13 cellular contexts compared by ENCODE assay signal in genomic region chr2:177246000-177246399, GRCh38. TPM values are rescaled to one million over a fixed set of nuclear protein-coding genes. Genes with fewer than 3 reads are reported as not detected.
DNase-seq lines count a peak whose midpoint lies in the region; ATAC-seq and TF ChIP-seq lines count a peak whose summit lies in the region.
"Had no signal": no experiment of that assay in that cellular context is flagged by ENCODE, and none has a peak within 500 bp of the region (broad histone marks: within the 10 kb centered on the region; RNA-seq: fewer than 3 reads in every experiment).

No MANE protein-coding gene starts in this region.

- H3K4me1 ChIP-seq in heart left ventricle (peaks cover 20 to 100% (median 92%) of the 10 kb centered on the region in 12 donors), ascending aorta (peaks cover 20 to 80% of the 10 kb centered on the region in 2 donors), mesenchymal stem cell (ENCODE audit: control insufficient read depth, insufficient read depth, low read depth, low read length) (peaks cover 18% of the 10 kb centered on the region), upper lobe of right lung (peaks cover 87% of the 10 kb centered on the region)

- no peak overlapping the region for H2AFZ ChIP-seq in mesenchymal stem cell (ENCODE audit: low read depth, low read length)

- DNase-seq in heart left ventricle: no peak
- no peak for DNase-seq in left cardiac atrium
- no peak for DNase-seq in ascending aorta (ENCODE audit: low spot score in 2 of 2)
- peak; percentile 65 for DNase-seq in mesenchymal stem cell
- DNase-seq in upper lobe of right lung: no peak
- DNase-seq in CD1c-positive myeloid dendritic cell (ENCODE audit: extremely low spot score): no peak
- no peak for DNase-seq in AG08396 (ENCODE audit: low spot score)
- DNase-seq: activated CD4-positive, alpha-beta T cell treated with anti-CD3 and anti-CD28 coated beads for 48 hours; C1 segment of cervical spinal cord; central memory CD4-positive, alpha-beta T cell; retina had no signal

- peaks cover 0 to 6% (median 0%) of the 10 kb centered on the region in 9 donors for H3K36me3 ChIP-seq in heart left ventricle
- peaks cover 0 to 4% of the 10 kb centered on the region in 2 donors for H3K36me3 ChIP-seq in ascending aorta
- peaks cover 3 to 31% of the 10 kb centered on the region in 2 experiments for H3K36me3 ChIP-seq in mesenchymal stem cell (ENCODE audit: control insufficient read depth in 1 of 2, insufficient read depth in 2 of 2, low read depth in 1 of 2, low read length in 2 of 2)
- peaks cover 7% of the 10 kb centered on the region for H3K36me3 ChIP-seq in upper lobe of right lung

- TF ChIP-seq CTCF in heart left ventricle (IDR thresholded peaks at IDR 0.05): no peak
- TF ChIP-seq CTCF in ascending aorta (IDR thresholded peaks at IDR 0.05): no peak
- no peak for TF ChIP-seq CTCF in upper lobe of right lung (IDR thresholded peaks at IDR 0.05)

- no peak overlapping the region for H3K14ac ChIP-seq in mesenchymal stem cell (ENCODE audit: low read length in 2 of 2)

- intact Hi-C loops in heart left ventricle (cut with DNase I) (no loop called here), left cardiac atrium (cut with DNase I) (no loop called here), ascending aorta (cut with DNase I) (no loop called here), upper lobe of right lung (cut with DNase I) (no loop called here)

- peak overlapping the region in 1 of 2 experiments; percentile 89 for H3K23ac ChIP-seq in mesenchymal stem cell (ENCODE audit: low read length in 2 of 2)

- H3K27me3 ChIP-seq in heart left ventricle (no peaks in the 10 kb centered on the region), ascending aorta (no peaks in the 10 kb centered on the region), mesenchymal stem cell (ENCODE audit: control insufficient read depth in 1 of 2, insufficient read depth in 1 of 2, low read length in 2 of 2) (no peaks in the 10 kb centered on the region), upper lobe of right lung (no peaks in the 10 kb centered on the region)

- ATAC-seq in heart left ventricle (no peak), left cardiac atrium (no peak), upper lobe of right lung (no peak), HG03280 (IDR thresholded peaks at IDR 0.05; ENCODE audit: unreplicated experiment) (no peak)

- peak overlapping the region in 1 of 2 experiments; percentile 37 for H2BK12ac ChIP-seq in mesenchymal stem cell (ENCODE audit: low read length in 2 of 2)

- WGBS in heart left ventricle, 4 donors: 17 to 33% (median 21%) methylated on average over 3 of the region's 3 CpGs
- 21% methylated on average over 3 of the region's 3 CpGs for WGBS in mesenchymal stem cell

- no peaks in the 10 kb centered on the region for H3K79me1 ChIP-seq in mesenchymal stem cell (replicated peaks; ENCODE audit: low read length, poor library complexity, severe bottlenecking)

- no peak overlapping the region for H2BK15ac ChIP-seq in mesenchymal stem cell (ENCODE audit: low read depth, poor library complexity, severe bottlenecking)

- no peak for TF ChIP-seq POLR2A in heart left ventricle (IDR thresholded peaks at IDR 0.05)

- no peak overlapping the region for H2BK120ac ChIP-seq in mesenchymal stem cell (ENCODE audit: low read depth, low read length)

- peak overlapping the region; percentile 10 for H4K8ac ChIP-seq in mesenchymal stem cell (ENCODE audit: low read length)

- peak overlapping the region in 1 of 2 experiments; percentile 94 for H3K18ac ChIP-seq in mesenchymal stem cell (ENCODE audit: low read depth in 1 of 2, low read length in 2 of 2)

- H2BK5ac ChIP-seq in mesenchymal stem cell (ENCODE audit: low read depth, low read length, poor library complexity, severe bottlenecking): no peak overlapping the region

- no peaks in the 10 kb centered on the region for H3K9me3 ChIP-seq in heart left ventricle
- no peaks in the 10 kb centered on the region for H3K9me3 ChIP-seq in ascending aorta
- H3K9me3 ChIP-seq in mesenchymal stem cell (ENCODE audit: control insufficient read depth, low read length): no peaks in the 10 kb centered on the region
- no peaks in the 10 kb centered on the region for H3K9me3 ChIP-seq in upper lobe of right lung

- H3K27ac ChIP-seq in heart left ventricle (peak overlapping the region in 8 of 12 donors; percentile 3 to 94 (median 58)), ascending aorta (peak overlapping the region; percentile 90 to 94), mesenchymal stem cell (ENCODE audit: low read length, poor library complexity, severe bottlenecking) (peak overlapping the region; percentile 34), upper lobe of right lung (peak overlapping the region; percentile 26)

- H3K9ac ChIP-seq in mesenchymal stem cell (ENCODE audit: low read length): peak overlapping the region; percentile 19

- H3K4me2 ChIP-seq in mesenchymal stem cell (ENCODE audit: low read length, poor library complexity, severe bottlenecking): no peak overlapping the region

- no peak overlapping the region for H3K4ac ChIP-seq in mesenchymal stem cell (ENCODE audit: low read depth in 1 of 2, low read length in 2 of 2)

- H3K4me3 ChIP-seq in heart left ventricle (peak overlapping the region in 1 of 12 donors; percentile 6), ascending aorta (no peak overlapping the region), mesenchymal stem cell (ENCODE audit: insufficient read depth in 1 of 2, low read depth in 1 of 2, low read length in 2 of 2) (no peak overlapping the region), upper lobe of right lung (no peak overlapping the region)
- H3K4me3 ChIP-seq: GM12878 had no signal

- H4K91ac ChIP-seq in mesenchymal stem cell (ENCODE audit: low read length): no peak overlapping the region

- H2AK5ac ChIP-seq in mesenchymal stem cell (ENCODE audit: low read length, severe bottlenecking): peak overlapping the region; percentile 47

RNA-seq across cellular contexts. Expression of gene NFE2L2, which starts 18.5 kb away (rescaled TPM):
- total RNA-seq in heart left ventricle (10 to 100 TPM; 39.2 to 82.5 (median 59.4) TPM), left cardiac atrium (10 to 100 TPM; 68.4 to 69.0 TPM), ascending aorta (99.3 TPM), upper lobe of right lung (105 TPM)
- polyA plus RNA-seq in heart left ventricle: 10 to 100 TPM; 17.0 to 37.3 TPM
- polyA plus RNA-seq in mesenchymal stem cell (2013, experiment 1 of 2): 73.3 TPM
- 78.2 TPM for polyA plus RNA-seq in mesenchymal stem cell (2013, experiment 2 of 2)

RNA-seq across cellular contexts. Expression of gene HNRNPA3, which starts 33.4 kb away (rescaled TPM):
- 100 to 1,000 TPM in 1 of 9 donors, 10 to 100 TPM in 8; 12.7 to 110 (median 73.3) TPM for total RNA-seq in heart left ventricle
- polyA plus RNA-seq in heart left ventricle: 100 to 1,000 TPM in 1 of 2 donors, 10 to 100 TPM in 1; 64.6 to 134 TPM
- 100 to 1,000 TPM in 1 of 2 donors, 10 to 100 TPM in 1; 81.3 to 117 TPM for total RNA-seq in left cardiac atrium
- total RNA-seq in ascending aorta: 32.9 TPM
- 192 TPM for polyA plus RNA-seq in mesenchymal stem cell (2013, experiment 1 of 2)
- polyA plus RNA-seq in mesenchymal stem cell (2013, experiment 2 of 2): 202 TPM
- 139 TPM for total RNA-seq in upper lobe of right lung

Comparison
In these comparisons a context has a peak if more than half of its experiments do, and no peak if none do; other contexts are left out.
1. H3K27ac ChIP-seq: peak in every context shown above with its lines; median percentile 92 in ascending aorta; 58 in heart left ventricle; 34 in mesenchymal stem cell; 26 in upper lobe of right lung.